Comparison of ENCODE assay signal across 8 cellular contexts in genomic region chr11:45083544-45084087, GRCh38.
DNase-seq lines count a peak whose midpoint lies in the region; ATAC-seq and TF ChIP-seq lines count a peak whose summit lies in the region.

No MANE protein-coding gene starts in this region.

- CTCF ChIA-PET in RWPE1 (lab: Yijun Ruan, JAX) = no interaction called here

- no peak for DNase-seq in GM10266 (ENCODE audit: extremely low spot score)
- DNase-seq in RWPE1 (ENCODE audit: low spot score) = peak; percentile 20
- DNase-seq in hepatocyte (ENCODE audit: low spot score) = peak; percentile 35
- DNase-seq in NCI-H2107 (lab: John Stamatoyannopoulos, UW) = no peak
- no peak for DNase-seq in T-helper 2 cell treated with Interferon-gamma antibody and Interleukin-4, amounts not matched to agents 5 μg/mL and 100 μg/mL, for 36 hours (ENCODE audit: low spot score)

- H3K36me3 Mint-ChIP-seq in T-helper 2 cell treated with Interferon-gamma antibody and Interleukin-4, amounts not matched to agents 5 μg/mL and 100 μg/mL, for 36 hours (ENCODE audit: low read depth) = peaks cover 5% of the 10 kb centered on the region

- H3K27ac ChIP-seq in 22Rv1 (no peak overlapping the region), RWPE1 (no peak overlapping the region), hepatocyte (no peak overlapping the region)

- no peak overlapping the region for H3K4me3 ChIP-seq in hepatocyte

- no peak overlapping the region for H2AFZ ChIP-seq in hepatocyte

- no peak overlapping the region for H3K4me3 Mint-ChIP-seq in T-helper 2 cell treated with Interferon-gamma antibody and Interleukin-4, amounts not matched to agents 5 μg/mL and 100 μg/mL, for 36 hours

- no peaks in the 10 kb centered on the region for H3K79me2 ChIP-seq in hepatocyte

- H4K20me1 ChIP-seq in hepatocyte (ENCODE audit: insufficient read depth, poor library complexity, severe bottlenecking) = no peaks in the 10 kb centered on the region

- POLR2A ChIA-PET in RWPE1 (lab: Yijun Ruan, JAX; ENCODE audit: low non-redundant PET) = no interaction called here

- WGBS in hepatocyte (ENCODE audit: low lambda C conversion rate, missing lambda C conversion rate) = 18% methylated on average over 3 of the region's 3 CpGs

- H3K4me1 Mint-ChIP-seq in T-helper 2 cell treated with Interferon-gamma antibody and Interleukin-4, amounts not matched to agents 5 μg/mL and 100 μg/mL, for 36 hours (ENCODE audit: low read depth) = peaks cover 16% of the 10 kb centered on the region

- TF ChIP-seq CTCF in 22Rv1 (IDR thresholded peaks at IDR 0.05) (peak; percentile 72), GM10266 (IDR thresholded peaks at IDR 0.05; ENCODE audit: control insufficient read depth, insufficient read depth, low read depth, missing control alignments) (peak; percentile 27), RWPE1 (conservative IDR thresholded peaks at IDR 0.05; ENCODE audit: low read depth) (no peak; the same call in 1 of the 2 replicates), hepatocyte (IDR thresholded peaks at IDR 0.05; ENCODE audit: poor library complexity) (peak; percentile 30)

- ATAC-seq in GM21423 (IDR thresholded peaks at IDR 0.05; ENCODE audit: unreplicated experiment) (no peak), GM21367 (IDR thresholded peaks at IDR 0.05; ENCODE audit: unreplicated experiment) (no peak)

- no peaks in the 10 kb centered on the region for H3K9me2 ChIP-seq in hepatocyte (replicated peaks; ENCODE audit: insufficient read depth)

- H3K4me2 ChIP-seq in hepatocyte = no peak overlapping the region

- H3K36me3 ChIP-seq in hepatocyte (replicated peaks; ENCODE audit: insufficient read depth, low read depth) = no peaks in the 10 kb centered on the region

- H3K9me3 ChIP-seq in hepatocyte (ENCODE audit: low read depth) = no peaks in the 10 kb centered on the region

- H3K9me3 Mint-ChIP-seq in T-helper 2 cell treated with Interferon-gamma antibody and Interleukin-4, amounts not matched to agents 5 μg/mL and 100 μg/mL, for 36 hours = peaks cover 6% of the 10 kb centered on the region

- H3K4me1 ChIP-seq in hepatocyte (ENCODE audit: insufficient read depth) = no peaks in the 10 kb centered on the region

- H3K27me3 ChIP-seq in hepatocyte = peaks cover 10% of the 10 kb centered on the region

- no peak overlapping the region for H3K27ac Mint-ChIP-seq in T-helper 2 cell treated with Interferon-gamma antibody and Interleukin-4, amounts not matched to agents 5 μg/mL and 100 μg/mL, for 36 hours

- H3K27me3 Mint-ChIP-seq in T-helper 2 cell treated with Interferon-gamma antibody and Interleukin-4, amounts not matched to agents 5 μg/mL and 100 μg/mL, for 36 hours (ENCODE audit: low read depth) = peaks cover 6% of the 10 kb centered on the region

Comparison
In these comparisons a context has a peak if more than half of its experiments do, and no peak if none do; other contexts are left out.
1. DNase-seq: peak in RWPE1 (single experiment) and hepatocyte (single experiment); none in GM10266 (single experiment), NCI-H2107 (single experiment) and T-helper 2 cell treated with Interferon-gamma antibody and Interleukin-4, amounts not matched to agents 5 μg/mL and 100 μg/mL, for 36 hours (single experiment).